ENCODE assay signal across 8 cellular contexts in the genomic region with DNA sequence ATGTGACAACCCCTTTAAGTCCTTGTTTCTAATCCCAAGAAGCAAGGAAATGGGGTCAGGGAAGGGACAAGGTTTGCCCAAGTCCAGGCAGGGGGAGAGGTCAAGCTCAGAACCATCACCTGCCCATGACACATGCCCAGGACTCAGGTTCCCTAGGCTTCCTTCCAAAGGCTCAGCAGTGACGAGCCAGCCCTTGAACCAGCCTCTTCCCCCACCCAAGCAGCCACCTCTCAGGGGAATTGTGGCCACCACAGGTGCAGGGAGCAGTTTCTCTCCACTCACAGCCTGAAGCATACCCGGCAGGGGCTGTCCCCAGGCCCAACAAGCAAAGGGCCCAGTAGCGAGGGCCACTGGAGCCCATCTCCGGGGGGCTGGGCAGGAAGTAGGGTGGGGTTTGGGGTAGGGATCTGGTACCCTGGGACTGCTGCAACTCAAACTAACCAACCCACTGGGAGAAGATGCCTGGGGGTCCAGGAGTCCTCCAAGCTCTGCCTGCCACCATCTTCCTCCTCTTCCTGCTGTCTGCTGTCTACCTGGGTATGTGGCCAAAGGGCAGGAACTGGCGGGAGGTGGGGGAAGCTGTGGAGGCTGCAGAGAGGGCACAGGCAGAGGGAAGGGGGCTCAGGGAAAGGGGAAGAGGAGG.
DNase-seq lines count a peak whose midpoint lies in the region; ATAC-seq and TF ChIP-seq lines count a peak whose summit lies in the region.

CD79A (plus strand) TSS at position 433 of the 643 bp plus-strand sequence; CDS start at position 459, 26 bp downstream.

- peak within 1 kb of the TSS; percentile 98 for H3K27ac ChIP-seq in DND-41 (ENCODE audit: low read length)

- H3K4me2 ChIP-seq in DND-41 (ENCODE audit: insufficient read depth, low read length) = peak within 1 kb of the TSS; percentile 96

- peaks cover 51% of the 10 kb centered on the region for H3K4me1 Mint-ChIP-seq in central memory CD8-positive, alpha-beta T cell

- H3K9me3 Mint-ChIP-seq in central memory CD8-positive, alpha-beta T cell = no peaks in the 10 kb centered on the region

- H3K4me3 Mint-ChIP-seq in central memory CD8-positive, alpha-beta T cell = peak within 1 kb of the TSS; percentile 48

- peaks cover 94% of the 10 kb centered on the region for H3K4me1 ChIP-seq in DND-41 (ENCODE audit: insufficient read depth, low read length)

- peak within 1 kb of the TSS; percentile 42 to 80 for H3K4me3 ChIP-seq in DND-41 (ENCODE audit: low read depth in 1 of 2, low read length in 2 of 2)

- H2AFZ ChIP-seq in DND-41 (ENCODE audit: low read depth, low read length) = peak within 1 kb of the TSS; percentile 10; the same call in 1 of the 2 replicates

- H3K36me3 Mint-ChIP-seq in central memory CD8-positive, alpha-beta T cell (ENCODE audit: insufficient read depth) = peaks cover 12% of the 10 kb centered on the region

- TF ChIP-seq POLR2A in GM19099 (IDR thresholded peaks at IDR 0.05; ENCODE audit: extremely low read depth, insufficient read length, low read depth) = peak; percentile 83

- DNase-seq in DND-41 = peak; percentile 96
- DNase-seq in central memory CD8-positive, alpha-beta T cell (ENCODE audit: low spot score in 2 of 2) = no peak
- no peak for DNase-seq in NCI-H1417 (lab: John Stamatoyannopoulos, UW)
- DNase-seq in COLO668 (lab: John Stamatoyannopoulos, UW; ENCODE audit: unreplicated experiment) = no peak
- DNase-seq in AG08395 (ENCODE audit: low spot score) = no peak
- DNase-seq in UCSD-AML1 (lab: John Stamatoyannopoulos, UW; ENCODE audit: unreplicated experiment) = no peak

- no peaks in the 10 kb centered on the region for H3K27me3 ChIP-seq in DND-41 (ENCODE audit: insufficient read depth, low read length, poor library complexity)

- H3K9ac ChIP-seq in DND-41 (ENCODE audit: low read depth, low read length) = peak within 1 kb of the TSS; percentile 83

- peaks cover 52% of the 10 kb centered on the region for H3K36me3 ChIP-seq in DND-41 (ENCODE audit: insufficient read depth, low read length)

- H3K27ac Mint-ChIP-seq in central memory CD8-positive, alpha-beta T cell (ENCODE audit: low read depth) = peak within 1 kb of the TSS; percentile 95

- no peak for TF ChIP-seq CTCF in DND-41 (IDR thresholded peaks at IDR 0.05; ENCODE audit: borderline replicate concordance, extremely low read depth, low read length, poor library complexity, severe bottlenecking)

- ATAC-seq in DND-41 (ENCODE audit: insufficient read depth, low read depth) (peak; percentile 80), HG03139 (IDR thresholded peaks at IDR 0.05; ENCODE audit: unreplicated experiment) (peak; percentile 63)
- ATAC-seq in central memory CD8-positive, alpha-beta T cell (replicated peaks; ENCODE audit: extremely low read depth, poor library complexity, severe bottlenecking) = no peak

- peaks cover 38% of the 10 kb centered on the region for H3K79me2 ChIP-seq in DND-41 (ENCODE audit: insufficient read depth, low read length)

- peaks cover 10% of the 10 kb centered on the region for H4K20me1 ChIP-seq in DND-41 (ENCODE audit: insufficient read depth, low read length)

- H3K27me3 Mint-ChIP-seq in central memory CD8-positive, alpha-beta T cell = no peaks in the 10 kb centered on the region

- H3K9me3 ChIP-seq in DND-41 (ENCODE audit: insufficient read depth, low read length, severe bottlenecking) = no peaks in the 10 kb centered on the region
